In genomic region chr11:64767344-64768299, GRCh38 we compare ENCODE assay signal across 8 cellular contexts. TPM values are rescaled to one million over a fixed set of nuclear protein-coding genes. Genes with fewer than 3 reads are reported as not detected.
DNase-seq lines count a peak whose midpoint lies in the region; ATAC-seq and TF ChIP-seq lines count a peak whose summit lies in the region.

No MANE protein-coding gene starts in this region.

- no peaks in the 10 kb centered on the region for H3K27me3 ChIP-seq in BE2C
- H3K27me3 ChIP-seq in HCT116 (ENCODE audit: insufficient read depth, low read length) = no peaks in the 10 kb centered on the region

- ATAC-seq in HCT116 (peak; percentile 77), SK-N-SH treated with all-trans-retinoic acid at 6 μM for 48 hours (peak; percentile 63), GM21390 (IDR thresholded peaks at IDR 0.05; ENCODE audit: unreplicated experiment) (no peak), HG02885 (IDR thresholded peaks at IDR 0.05; ENCODE audit: poor library complexity, unreplicated experiment) (no peak)

- peaks cover 78% of the 10 kb centered on the region for H3K79me2 ChIP-seq in HCT116 (ENCODE audit: insufficient read depth, low read length)

- peaks cover 86% of the 10 kb centered on the region for H3K4me1 Mint-ChIP-seq in activated naive CD8-positive, alpha-beta T cell treated with anti-CD3 and anti-CD28 coated beads for 36 hours

- H4K20me1 ChIP-seq in HCT116 (ENCODE audit: insufficient read depth) = peaks cover 44% of the 10 kb centered on the region; the same call in 1 of the 2 replicates

- peaks cover 91% of the 10 kb centered on the region for H3K36me3 ChIP-seq in BE2C
- peaks cover 87 to 91% of the 10 kb centered on the region in 2 experiments for H3K36me3 ChIP-seq in HCT116 (ENCODE audit: control insufficient read depth in 1 of 2, insufficient read depth in 2 of 2, low read length in 2 of 2)

- H3K4me1 ChIP-seq in BE2C (no peaks in the 10 kb centered on the region), HCT116 (ENCODE audit: control insufficient read depth in 1 of 2, insufficient read depth in 2 of 2, low read length in 2 of 2) (no peaks in the 10 kb centered on the region; a peak in 1 of 4 replicates)

- CTCF ChIA-PET in HCT116 (lab: Charles Lee) = no interaction called here

- H3K27ac Mint-ChIP-seq in activated naive CD8-positive, alpha-beta T cell treated with anti-CD3 and anti-CD28 coated beads for 36 hours = peak overlapping the region; percentile 83

- TF ChIP-seq CTCF in BE2C (IDR thresholded peaks at IDR 0.05; ENCODE audit: low read depth, low read length) (peak; percentile 66), HCT116 (IDR thresholded peaks at IDR 0.05 in 2 of 3, conservative IDR thresholded peaks at IDR 0.05 in 1 of 3; ENCODE audit: borderline replicate concordance in 1 of 3, insufficient read depth in 1 of 3, low read depth in 2 of 3, low read length in 2 of 3) (peak in 2 of 3 experiments; percentile 83 to 85; a peak in 4 of 6 replicates)

- peaks cover 83% of the 10 kb centered on the region for H3K36me3 Mint-ChIP-seq in activated naive CD8-positive, alpha-beta T cell treated with anti-CD3 and anti-CD28 coated beads for 36 hours

- H3K9me2 ChIP-seq in HCT116 (ENCODE audit: insufficient read depth) = no peaks in the 10 kb centered on the region

- H3K4me3 Mint-ChIP-seq in activated naive CD8-positive, alpha-beta T cell treated with anti-CD3 and anti-CD28 coated beads for 36 hours = peak overlapping the region; percentile 22

- H3K4me3 ChIP-seq in BE2C (ENCODE audit: low read depth, low read length) = no peak overlapping the region
- no peak overlapping the region for H3K4me3 ChIP-seq in HCT116 (replicated peaks in 1 of 2; ENCODE audit: low read depth in 1 of 2, low read length in 2 of 2)

- intact Hi-C loops in HCT116 (cut with micrococcal nuclease) = no loop called here

- peak; percentile 80 for DNase-seq in BE2C
- DNase-seq in HCT116 (ENCODE audit: low read depth, low spot score) = peak; percentile 45
- DNase-seq in activated naive CD8-positive, alpha-beta T cell treated with anti-CD3 and anti-CD28 coated beads for 36 hours = peak; percentile 75
- peak; percentile 61 for DNase-seq in hepatic stellate cell (ENCODE audit: low spot score)
- peak; percentile 77 for DNase-seq in stimulated activated CD4-positive, alpha-beta T cell treated with anti-CD3 and anti-CD28 coated beads, Interleukin-12 subunit alpha, Interleukin-12 subunit beta, amount 100 ng/mL, for 4 hours

- no peaks in the 10 kb centered on the region for H3K9me3 Mint-ChIP-seq in activated naive CD8-positive, alpha-beta T cell treated with anti-CD3 and anti-CD28 coated beads for 36 hours

- H3K4me2 ChIP-seq in HCT116 (ENCODE audit: low read length) = no peak overlapping the region

- no peak overlapping the region for H2AFZ ChIP-seq in HCT116 (ENCODE audit: low read depth, low read length, poor library complexity, severe bottlenecking)

- TF ChIP-seq RAD21 in HCT116 (IDR thresholded peaks at IDR 0.05; ENCODE audit: low read depth) = no peak

- TF ChIP-seq POLR2A in HCT116 (IDR thresholded peaks at IDR 0.05; ENCODE audit: borderline replicate concordance, extremely low read depth, insufficient read depth, insufficient read length) = no peak

- no peaks in the 10 kb centered on the region for H3K9me3 ChIP-seq in BE2C
- H3K9me3 ChIP-seq in HCT116 (ENCODE audit: control insufficient read depth in 1 of 2, insufficient read depth in 1 of 2, low read depth in 1 of 2, low read length in 2 of 2) = no peaks in the 10 kb centered on the region

- H3K27me3 Mint-ChIP-seq in activated naive CD8-positive, alpha-beta T cell treated with anti-CD3 and anti-CD28 coated beads for 36 hours = no peaks in the 10 kb centered on the region

- RAD21 ChIA-PET in HCT116 (lab: Charles Lee; ENCODE audit: low non-redundant PET in 1 of 2, low total read pairs in 2 of 2, uncharacterized antibody in 2 of 2, unreplicated experiment in 2 of 2) = no interaction called here

- H3K9ac ChIP-seq in HCT116 (ENCODE audit: low read length) = no peak overlapping the region

- H3K27ac ChIP-seq in HCT116 (ENCODE audit: low read depth, low read length) = no peak overlapping the region; the same call in 1 of the 2 replicates

- POLR2A ChIA-PET in HCT116 (lab: Charles Lee) = no interaction called here

- no TSS peak for BruUV-seq in HCT116 (replicated peaks; lab: Mats Ljungman, UMichigan)

TF ChIP-seq in HCT116, 20 proteins besides CTCF, POLR2A, EP300 and RAD21:
- no peak for TF ChIP-seq CEBPB (IDR thresholded peaks at IDR 0.05; ENCODE audit: low read depth)
- TF ChIP-seq MAX (IDR thresholded peaks at IDR 0.05) = no peak
TF ChIP-seq in HCT116: peak in this region for 0.

TF ChIP-seq in SK-N-SH treated with all-trans-retinoic acid at 6 μM for 48 hours, 23 proteins besides CTCF, POLR2A, EP300 and RAD21:
- TF ChIP-seq ZFP3 (CRISPR knock-in tag; IDR thresholded peaks at IDR 0.05) = no peak
- no peak for TF ChIP-seq CSDC2 (CRISPR knock-in tag; IDR thresholded peaks at IDR 0.05)
- TF ChIP-seq OSR1 (CRISPR knock-in tag; IDR thresholded peaks at IDR 0.05) = no peak
- no peak for TF ChIP-seq PATZ1 (CRISPR knock-in tag; IDR thresholded peaks at IDR 0.05; ENCODE audit: borderline replicate concordance)
- no peak for TF ChIP-seq TCF4 (CRISPR knock-in tag; IDR thresholded peaks at IDR 0.05; ENCODE audit: borderline replicate concordance)
- TF ChIP-seq RARB (CRISPR knock-in tag; IDR thresholded peaks at IDR 0.05) = no peak; the same call in 1 of the 2 replicates
- no peak for TF ChIP-seq ZNF8 (CRISPR knock-in tag; IDR thresholded peaks at IDR 0.05)
- no peak for TF ChIP-seq ARNTL (CRISPR knock-in tag; IDR thresholded peaks at IDR 0.05; ENCODE audit: borderline replicate concordance, low read depth)
- no peak for TF ChIP-seq CREB5 (CRISPR knock-in tag; IDR thresholded peaks at IDR 0.05; ENCODE audit: low read depth)
- no peak for TF ChIP-seq GLIS3 (CRISPR knock-in tag; IDR thresholded peaks at IDR 0.05)

RNA-seq across cellular contexts. Expression of gene PYGM, which starts 7.8 kb away (rescaled TPM):
- polyA plus RNA-seq in BE2C (2012; ENCODE audit: insufficient read depth, insufficient read length, low read depth) = 3.9 TPM
- 1.7 TPM for total RNA-seq in HCT116 (2021; ENCODE audit: unreplicated experiment)
- polyA plus RNA-seq in HCT116 (2012) = 0.51 and 0.56 TPM in 2 replicates
- total RNA-seq in activated naive CD8-positive, alpha-beta T cell treated with anti-CD3 and anti-CD28 coated beads for 36 hours = 1 to 10 TPM; 1.6 to 1.8 TPM

RNA-seq across cellular contexts. Expression of gene SF1, which starts 10.7 kb away (rescaled TPM):
- 276 TPM for polyA plus RNA-seq in BE2C (2012; ENCODE audit: insufficient read depth, insufficient read length, low read depth)
- 403 TPM for total RNA-seq in HCT116 (2021; ENCODE audit: unreplicated experiment)
- polyA plus RNA-seq in HCT116 (2012) = 177 and 219 TPM in 2 replicates
- 100 to 1,000 TPM; 453 to 463 TPM for total RNA-seq in activated naive CD8-positive, alpha-beta T cell treated with anti-CD3 and anti-CD28 coated beads for 36 hours

RNA-seq across cellular contexts. Expression of gene RASGRP2, which starts 23.7 kb away (rescaled TPM):
- polyA plus RNA-seq in BE2C (2012; ENCODE audit: insufficient read depth, insufficient read length, low read depth) = 5.8 TPM
- 12.8 TPM for total RNA-seq in HCT116 (2021; ENCODE audit: unreplicated experiment)
- 14.6 and 18.7 TPM in 2 replicates for polyA plus RNA-seq in HCT116 (2012)
- 1 to 10 TPM; 3.5 to 4.6 TPM for total RNA-seq in activated naive CD8-positive, alpha-beta T cell treated with anti-CD3 and anti-CD28 coated beads for 36 hours

RNA-seq across cellular contexts. Expression of gene MAP4K2, which starts 35.4 kb away (rescaled TPM):
- 12.6 TPM for polyA plus RNA-seq in BE2C (2012; ENCODE audit: insufficient read depth, insufficient read length, low read depth)
- 44.2 TPM for total RNA-seq in HCT116 (2021; ENCODE audit: unreplicated experiment)
- polyA plus RNA-seq in HCT116 (2012) = 37.5 and 38.1 TPM in 2 replicates
- total RNA-seq in activated naive CD8-positive, alpha-beta T cell treated with anti-CD3 and anti-CD28 coated beads for 36 hours = 10 to 100 TPM; 60.4 to 63.8 TPM

RNA-seq across cellular contexts. Expression of gene MEN1, which starts 42.7 kb away (rescaled TPM):
- 45.7 TPM for polyA plus RNA-seq in BE2C (2012; ENCODE audit: insufficient read depth, insufficient read length, low read depth)
- 62.1 TPM for total RNA-seq in HCT116 (2021; ENCODE audit: unreplicated experiment)
- 46.8 and 54.0 TPM in 2 replicates for polyA plus RNA-seq in HCT116 (2012)
- total RNA-seq in activated naive CD8-positive, alpha-beta T cell treated with anti-CD3 and anti-CD28 coated beads for 36 hours = 10 to 100 TPM; 35.8 to 37.0 TPM

Comparison
In these comparisons a context has a peak if more than half of its experiments do, and no peak if none do; other contexts are left out.
1. ATAC-seq: peak in HCT116 (single experiment) and SK-N-SH treated with all-trans-retinoic acid at 6 μM for 48 hours (single experiment); none in GM21390 (single experiment) and HG02885 (single experiment).
2. Peak in every context shown above with its lines, with median percentiles within 50 percentile points of each other: DNase-seq.